17 cellular contexts compared by ENCODE assay signal in genomic region chr10:22659901-22660300, GRCh38. TPM values are rescaled to one million over a fixed set of nuclear protein-coding genes. Genes with fewer than 3 reads are reported as not detected.
DNase-seq lines count a peak whose midpoint lies in the region; ATAC-seq lines count a peak whose summit lies in the region.
"Had no signal": no experiment of that assay in that cellular context is flagged by ENCODE, and none has a peak within 500 bp of the region (broad histone marks: within the 10 kb centered on the region; RNA-seq: fewer than 3 reads in every experiment).

No MANE protein-coding gene starts in this region.

- ATAC-seq in T-cell (replicated peaks in 1 of 4) (no peak), GM21447 (IDR thresholded peaks at IDR 0.05; ENCODE audit: unreplicated experiment) (no peak)
- ATAC-seq in stimulated activated naive CD8-positive, alpha-beta T cell treated with anti-CD3 and anti-CD28 coated beads, Interleukin-15, amount 100 ng/mL, for 72 hours = peak; percentile 13
- ATAC-seq: right cardiac atrium, Right ventricle myocardium inferior had no signal

- peaks cover 38% of the 10 kb centered on the region for H3K36me3 Mint-ChIP-seq in activated naive CD4-positive, alpha-beta T cell treated with anti-CD3 and anti-CD28 coated beads, Interleukin-2, amount 10 ng/mL, durations not matched to agents 7 days and 5 days
- H3K36me3 Mint-ChIP-seq in T-cell (peaks cover 7% of the 10 kb centered on the region), immature natural killer cell (peaks cover 0 to 6% (median 4%) of the 10 kb centered on the region in 3 donors)

- CTCF ChIA-PET in activated naive CD4-positive, alpha-beta T cell treated with anti-CD3 and anti-CD28 coated beads, Interleukin-2, amount 10 ng/mL, durations not matched to agents 7 days and 5 days (lab: Charles Lee) = interaction anchor here (1.0 kb wide), 1 partner anchor 45 kb away, joined by 4 read pairs; no protein-coding TSS in a partner anchor
- CTCF ChIA-PET in T-cell (lab: Charles Lee) = interaction anchor here (0.7 to 2.2 kb wide), 2 partner anchors 9 to 72 kb away, joined by 5 to 21 read pairs; no protein-coding TSS in a partner anchor

- peak overlapping the region; percentile 49 for H3K27ac Mint-ChIP-seq in activated naive CD4-positive, alpha-beta T cell treated with anti-CD3 and anti-CD28 coated beads, Interleukin-2, amount 10 ng/mL, durations not matched to agents 7 days and 5 days
- H3K27ac Mint-ChIP-seq in T-cell (peak overlapping the region; percentile 93 to 98), immature natural killer cell (peak overlapping the region; percentile 84 to 94 (median 93))
- H3K27ac Mint-ChIP-seq in stimulated activated naive CD8-positive, alpha-beta T cell treated with anti-CD3 and anti-CD28 coated beads, Interleukin-15, amount 100 ng/mL, for 72 hours = peak overlapping the region; percentile 68 to 73

- DNase-seq in activated naive CD4-positive, alpha-beta T cell treated with anti-CD3 and anti-CD28 coated beads, Interleukin-2, amount 10 ng/mL, durations not matched to agents 7 days and 5 days = no peak
- no peak for DNase-seq in activated naive CD4-positive, alpha-beta T cell treated with Interleukin-2 at 50 U/mL for 16 hours
- DNase-seq in T-cell (no peak), immature natural killer cell (no peak), COLO668 (lab: John Stamatoyannopoulos, UW; ENCODE audit: unreplicated experiment) (no peak), NK-92 (lab: John Stamatoyannopoulos, UW; ENCODE audit: unreplicated experiment) (no peak)
- DNase-seq in stimulated activated naive CD8-positive, alpha-beta T cell treated with anti-CD3 and anti-CD28 coated beads, Interleukin-15, amount 100 ng/mL, for 72 hours = no peak
- DNase-seq: activated CD4-positive, alpha-beta T cell treated with anti-CD3 and anti-CD28 coated beads, Interleukin-2, amount 50 U/mL, for 1 hour; Calu3; hippocampal formation; kidney; midbrain; NCI-H187 treated with DMSO at 0.1 percent for 48 hours; nucleus accumbens; right cardiac atrium had no signal

- no peaks in the 10 kb centered on the region for H3K9me3 Mint-ChIP-seq in activated naive CD4-positive, alpha-beta T cell treated with anti-CD3 and anti-CD28 coated beads, Interleukin-2, amount 10 ng/mL, durations not matched to agents 7 days and 5 days
- H3K9me3 Mint-ChIP-seq in T-cell (no peaks in the 10 kb centered on the region), immature natural killer cell (no peaks in the 10 kb centered on the region)
- H3K9me3 Mint-ChIP-seq in stimulated activated naive CD8-positive, alpha-beta T cell treated with anti-CD3 and anti-CD28 coated beads, Interleukin-15, amount 100 ng/mL, for 72 hours = no peaks in the 10 kb centered on the region

- peaks cover 86% of the 10 kb centered on the region for H3K4me1 Mint-ChIP-seq in activated naive CD4-positive, alpha-beta T cell treated with anti-CD3 and anti-CD28 coated beads, Interleukin-2, amount 10 ng/mL, durations not matched to agents 7 days and 5 days
- H3K4me1 Mint-ChIP-seq in T-cell (peaks cover 91 to 100% (median 92%) of the 10 kb centered on the region in 3 donors), immature natural killer cell (peaks cover 93 to 99% of the 10 kb centered on the region in 2 donors)
- H3K4me1 Mint-ChIP-seq in stimulated activated naive CD8-positive, alpha-beta T cell treated with anti-CD3 and anti-CD28 coated beads, Interleukin-15, amount 100 ng/mL, for 72 hours = peaks cover 94% of the 10 kb centered on the region

- POLR2A ChIA-PET in T-cell (lab: Charles Lee) = interaction anchor here in 1 of 2 donors (0.6 to 0.9 kb wide), 2 partner anchors 11 to 63 kb away, joined by 3 to 6 read pairs; no protein-coding TSS in a partner anchor

- H3K27me3 Mint-ChIP-seq in activated naive CD4-positive, alpha-beta T cell treated with anti-CD3 and anti-CD28 coated beads, Interleukin-2, amount 10 ng/mL, durations not matched to agents 7 days and 5 days = no peaks in the 10 kb centered on the region
- H3K27me3 Mint-ChIP-seq in T-cell = no peaks in the 10 kb centered on the region
- H3K27me3 Mint-ChIP-seq in immature natural killer cell (ENCODE audit: low read depth in 3 of 3) = peaks cover 0 to 5% (median 4%) of the 10 kb centered on the region in 3 donors
- no peaks in the 10 kb centered on the region for H3K27me3 Mint-ChIP-seq in stimulated activated naive CD8-positive, alpha-beta T cell treated with anti-CD3 and anti-CD28 coated beads, Interleukin-15, amount 100 ng/mL, for 72 hours

- H3K4me3 Mint-ChIP-seq in activated naive CD4-positive, alpha-beta T cell treated with anti-CD3 and anti-CD28 coated beads, Interleukin-2, amount 10 ng/mL, durations not matched to agents 7 days and 5 days = no peak overlapping the region
- H3K4me3 Mint-ChIP-seq in T-cell (peak overlapping the region in 1 of 3 donors; percentile 46), immature natural killer cell (peak overlapping the region in 4 of 5 donors; percentile 20 to 40 (median 38))
- peak overlapping the region; percentile 48 to 60 for H3K4me3 Mint-ChIP-seq in stimulated activated naive CD8-positive, alpha-beta T cell treated with anti-CD3 and anti-CD28 coated beads, Interleukin-15, amount 100 ng/mL, for 72 hours

RNA-seq across cellular contexts. Expression of gene PIP4K2A, which starts 54.5 kb away (rescaled TPM):
- total RNA-seq in T-cell = 100 to 1,000 TPM; 129 to 238 (median 160) TPM
- 100 to 1,000 TPM in 1 of 3 donors, 10 to 100 TPM in 2; 62.9 to 138 (median 80.3) TPM for polyA plus RNA-seq in immature natural killer cell
